Comparison of ENCODE assay signal across 13 cellular contexts in the genomic region with DNA sequence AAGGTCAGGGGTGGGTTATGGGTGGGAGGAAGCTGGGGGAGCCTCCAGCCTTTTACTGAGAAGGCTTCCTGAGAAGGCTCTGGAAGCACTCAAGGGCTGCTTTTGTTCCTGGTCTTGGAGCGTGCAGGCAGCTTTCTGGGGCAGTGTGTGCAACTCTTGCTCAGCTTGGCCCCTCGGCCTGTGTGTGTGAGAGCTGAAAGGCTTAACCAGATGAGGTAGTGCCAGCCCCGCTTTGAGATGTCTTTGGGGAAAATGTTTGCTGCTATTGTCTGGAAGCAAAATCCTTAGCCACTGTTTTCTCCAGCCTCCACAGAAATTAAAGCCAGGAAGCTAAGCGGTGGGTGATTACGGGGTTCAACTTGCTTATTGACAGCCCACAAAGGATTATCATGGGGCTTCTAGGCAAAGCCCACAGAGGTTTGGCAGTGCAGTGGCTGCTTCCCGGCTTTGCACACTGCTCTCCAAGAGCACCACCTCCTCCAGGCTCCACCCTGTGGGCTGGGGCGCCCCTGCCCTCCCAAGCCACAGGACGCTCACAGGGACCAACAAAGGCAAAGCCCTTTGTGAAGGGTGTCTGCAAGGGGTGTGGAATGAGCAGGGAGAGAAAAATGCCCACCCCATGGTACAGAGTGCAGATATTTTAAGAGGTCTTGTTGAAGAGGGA.
"Had no signal": no experiment of that assay in that cellular context is flagged by ENCODE, and none has a peak within 500 bp of the region (broad histone marks: within the 10 kb centered on the region; RNA-seq: fewer than 3 reads in every experiment).

No MANE protein-coding gene starts in this region.

- H3K36me3 ChIP-seq: thoracic aorta had no signal

- FAIRE-seq: colon, endothelial cell of umbilical vein had no signal

- H3K9me3 ChIP-seq: thoracic aorta had no signal

- H3K4me3 Mint-ChIP-seq: activated CD8-positive, alpha-beta T cell treated with anti-CD3 and anti-CD28 coated beads for 36 hours; activated naive CD4-positive, alpha-beta T cell treated with anti-CD3 and anti-CD28 coated beads, Interleukin-2, amount 50 U/mL, for 24 hours; activated T-cell treated with anti-CD3 and anti-CD28 coated beads, Interleukin-2, amount 50 U/mL, for 4 hours; mesothelial cell of epicardium; nephron progenitor cell; stimulated activated effector memory CD8-positive, alpha-beta T cell treated with anti-CD3 and anti-CD28 coated beads, Interleukin-12 subunit alpha, Interleukin-12 subunit beta, amount 100 ng/mL, for 72 hours had no signal

- H3K9me3 Mint-ChIP-seq: activated CD8-positive, alpha-beta T cell treated with anti-CD3 and anti-CD28 coated beads for 36 hours; activated naive CD4-positive, alpha-beta T cell treated with anti-CD3 and anti-CD28 coated beads, Interleukin-2, amount 50 U/mL, for 24 hours; activated T-cell treated with anti-CD3 and anti-CD28 coated beads, Interleukin-2, amount 50 U/mL, for 4 hours; mesothelial cell of epicardium; nephron progenitor cell; stimulated activated effector memory CD8-positive, alpha-beta T cell treated with anti-CD3 and anti-CD28 coated beads, Interleukin-12 subunit alpha, Interleukin-12 subunit beta, amount 100 ng/mL, for 72 hours had no signal

- H3K27ac Mint-ChIP-seq: activated CD8-positive, alpha-beta T cell treated with anti-CD3 and anti-CD28 coated beads for 36 hours; activated naive CD4-positive, alpha-beta T cell treated with anti-CD3 and anti-CD28 coated beads, Interleukin-2, amount 50 U/mL, for 24 hours; mesothelial cell of epicardium; stimulated activated effector memory CD8-positive, alpha-beta T cell treated with anti-CD3 and anti-CD28 coated beads, Interleukin-12 subunit alpha, Interleukin-12 subunit beta, amount 100 ng/mL, for 72 hours had no signal

- H3K27ac ChIP-seq: thoracic aorta, VCaP had no signal

- DNase-seq: activated CD4-positive, alpha-beta T cell treated with anti-CD3 and anti-CD28 coated beads for 4 hours; activated CD8-positive, alpha-beta T cell treated with anti-CD3 and anti-CD28 coated beads for 36 hours; activated effector memory CD4-positive, alpha-beta T cell treated with anti-CD3 and anti-CD28 coated beads, Interleukin-2, amount 50 U/mL, for 16 hours; activated T-cell treated with anti-CD3 and anti-CD28 coated beads, Interleukin-2, amount 50 U/mL, for 4 hours; foreskin fibroblast; nephron progenitor cell had no signal

- H3K4me3 ChIP-seq: thoracic aorta had no signal

- H3K36me3 Mint-ChIP-seq: activated naive CD4-positive, alpha-beta T cell treated with anti-CD3 and anti-CD28 coated beads, Interleukin-2, amount 50 U/mL, for 24 hours; mesothelial cell of epicardium; stimulated activated effector memory CD8-positive, alpha-beta T cell treated with anti-CD3 and anti-CD28 coated beads, Interleukin-12 subunit alpha, Interleukin-12 subunit beta, amount 100 ng/mL, for 72 hours had no signal

- H3K27me3 Mint-ChIP-seq: activated CD8-positive, alpha-beta T cell treated with anti-CD3 and anti-CD28 coated beads for 36 hours; activated naive CD4-positive, alpha-beta T cell treated with anti-CD3 and anti-CD28 coated beads, Interleukin-2, amount 50 U/mL, for 24 hours had no signal

- ATAC-seq: activated CD8-positive, alpha-beta T cell treated with anti-CD3 and anti-CD28 coated beads for 36 hours; activated T-cell treated with anti-CD3 and anti-CD28 coated beads, Interleukin-2, amount 50 U/mL, for 4 hours; stimulated activated effector memory CD8-positive, alpha-beta T cell treated with anti-CD3 and anti-CD28 coated beads, Interleukin-12 subunit alpha, Interleukin-12 subunit beta, amount 100 ng/mL, for 72 hours had no signal
